In the genomic region with DNA sequence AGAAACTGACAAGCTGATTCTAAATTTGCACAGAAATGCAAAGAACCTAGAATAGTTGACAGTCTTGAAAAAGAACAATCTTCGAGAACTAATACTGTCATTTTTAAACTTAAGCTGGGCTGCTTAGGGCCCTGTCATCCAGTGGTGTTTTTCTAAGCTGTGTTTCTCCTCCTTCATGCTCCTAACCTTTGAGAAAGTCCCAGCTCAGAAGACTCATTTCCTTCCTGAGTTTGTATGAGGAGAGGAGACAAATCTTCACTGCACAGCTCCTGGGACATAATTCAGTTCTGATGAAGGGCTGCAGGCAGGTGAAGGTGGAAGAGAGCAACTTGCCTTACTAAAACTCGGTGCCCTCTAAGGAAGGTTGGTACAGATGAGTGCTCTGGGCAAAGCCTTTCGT, we compare ENCODE assay signal across 27 cellular contexts.
"Had no signal": no experiment of that assay in that cellular context is flagged by ENCODE, and none has a peak within 500 bp of the region (broad histone marks: within the 10 kb centered on the region; RNA-seq: fewer than 3 reads in every experiment).

No MANE protein-coding gene starts in this region.

- H3K9me3 ChIP-seq: gastrocnemius medialis, lower lobe of right lung, mucosa of descending colon, psoas muscle, sigmoid colon, suprapubic skin, thyroid gland had no signal

- H3K4me1 Mint-ChIP-seq: neural progenitor cell; stimulated activated effector memory CD8-positive, alpha-beta T cell treated with anti-CD3 and anti-CD28 coated beads, Interleukin-12 subunit alpha, Interleukin-12 subunit beta, amount 100 ng/mL, for 72 hours had no signal

- H3K27ac ChIP-seq: dorsolateral prefrontal cortex, epithelial cell of prostate, gastrocnemius medialis, lower lobe of right lung, neural progenitor cell, psoas muscle, sigmoid colon, suprapubic skin, thyroid gland had no signal

- DNase-seq: cerebellar nuclear complex; cortex of kidney; dorsolateral prefrontal cortex; effector CD4-positive, alpha-beta T cell; foreskin fibroblast; gastrocnemius medialis; head of caudate nucleus; left ventricle myocardium superior; lower lobe of right lung; mucosa of descending colon; naive thymus-derived CD4-positive, alpha-beta T cell; posterior cingulate gyrus; psoas muscle; right cardiac atrium; sigmoid colon; stimulated activated CD4-positive, alpha-beta T cell treated with anti-CD3 and anti-CD28 coated beads, Interleukin-2, amount 100 ng/mL, for 24 hours; stimulated activated CD4-positive, alpha-beta T cell treated with anti-CD3 and anti-CD28 coated beads, Interleukin-4, amount 100 ng/mL, for 24 hours; stimulated activated naive CD8-positive, alpha-beta T cell treated with anti-CD3 and anti-CD28 coated beads, Interleukin-15, Interleukin-2, amounts not matched to agents 100 U/mL and 50 U/mL, for 24 hours; thyroid gland had no signal

- H3K4me3 Mint-ChIP-seq: mesothelial cell of epicardium; naive thymus-derived CD4-positive, alpha-beta T cell; nephron; neural progenitor cell; stimulated activated effector memory CD8-positive, alpha-beta T cell treated with anti-CD3 and anti-CD28 coated beads, Interleukin-12 subunit alpha, Interleukin-12 subunit beta, amount 100 ng/mL, for 72 hours; type B pancreatic cell had no signal

- H3K4me1 ChIP-seq: gastrocnemius medialis, lower lobe of right lung, neural progenitor cell, psoas muscle, sigmoid colon, thyroid gland had no signal

- H3K27ac Mint-ChIP-seq: mesothelial cell of epicardium; nephron; neural progenitor cell; stimulated activated effector memory CD8-positive, alpha-beta T cell treated with anti-CD3 and anti-CD28 coated beads, Interleukin-12 subunit alpha, Interleukin-12 subunit beta, amount 100 ng/mL, for 72 hours; type B pancreatic cell had no signal

- H3K27me3 ChIP-seq: gastrocnemius medialis, neural progenitor cell, sigmoid colon, suprapubic skin, thyroid gland had no signal

- H3K9me3 Mint-ChIP-seq: neural progenitor cell had no signal

- H3K9ac ChIP-seq: neural progenitor cell had no signal

- H2AFZ ChIP-seq: neural progenitor cell had no signal

- H3K27me3 Mint-ChIP-seq: naive thymus-derived CD4-positive, alpha-beta T cell; type B pancreatic cell had no signal

- H3K4me3 ChIP-seq: dorsolateral prefrontal cortex, gastrocnemius medialis, lower lobe of right lung, mucosa of descending colon, neural progenitor cell, psoas muscle, sigmoid colon, suprapubic skin, thyroid gland had no signal

- H3K36me3 Mint-ChIP-seq: neural progenitor cell; stimulated activated effector memory CD8-positive, alpha-beta T cell treated with anti-CD3 and anti-CD28 coated beads, Interleukin-12 subunit alpha, Interleukin-12 subunit beta, amount 100 ng/mL, for 72 hours; type B pancreatic cell had no signal

- ATAC-seq: esophagus mucosa; gastrocnemius medialis; left ventricle myocardium superior; lower lobe of right lung; mucosa of descending colon; naive thymus-derived CD4-positive, alpha-beta T cell; psoas muscle; right cardiac atrium; stimulated activated effector memory CD8-positive, alpha-beta T cell treated with anti-CD3 and anti-CD28 coated beads, Interleukin-12 subunit alpha, Interleukin-12 subunit beta, amount 100 ng/mL, for 72 hours; stimulated activated naive CD8-positive, alpha-beta T cell treated with anti-CD3 and anti-CD28 coated beads, Interleukin-15, Interleukin-2, amounts not matched to agents 100 U/mL and 50 U/mL, for 24 hours had no signal

- H3K4me2 ChIP-seq: neural progenitor cell had no signal

- H3K36me3 ChIP-seq: gastrocnemius medialis, lower lobe of right lung, neural progenitor cell, sigmoid colon, suprapubic skin, thyroid gland had no signal
